ENCODE assay signal across 24 cellular contexts in the genomic region with DNA sequence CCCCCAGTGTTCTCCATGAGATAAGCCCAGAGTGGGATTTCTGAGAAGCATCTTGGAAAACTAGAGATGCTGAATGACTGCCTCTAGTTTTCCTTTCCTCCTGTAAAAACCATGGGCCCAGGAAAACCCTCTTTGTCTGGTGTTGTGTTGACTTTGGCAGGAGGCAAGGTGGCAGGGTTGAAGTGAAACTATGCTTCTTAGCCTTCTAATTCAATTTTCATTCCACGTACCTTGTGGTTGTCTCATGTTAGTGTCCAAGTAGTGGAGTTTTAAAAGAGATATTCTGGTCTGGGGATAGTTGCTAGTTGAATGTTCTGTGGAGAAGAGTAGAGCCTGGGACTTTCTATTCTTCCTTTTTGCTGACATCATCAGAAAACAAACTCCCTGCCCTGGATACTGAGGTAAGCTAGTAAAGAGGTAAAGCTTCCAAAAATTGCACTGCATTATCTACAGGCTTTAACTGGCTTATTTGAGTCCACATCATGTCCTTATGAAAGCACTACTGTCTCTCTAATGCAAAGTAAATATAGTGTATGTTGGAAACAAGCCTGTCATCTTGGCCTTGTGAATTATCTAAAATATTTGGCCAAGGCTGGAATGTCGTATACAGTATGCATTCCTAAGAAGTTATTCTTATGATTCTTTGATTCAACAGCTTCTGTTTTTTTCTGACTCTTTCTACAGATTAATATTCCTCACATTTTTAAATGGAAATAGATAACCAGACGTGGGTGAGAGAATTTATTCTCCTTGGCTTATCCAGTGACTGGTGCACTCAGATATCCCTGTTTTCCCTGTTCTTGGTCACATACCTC. TPM values are rescaled to one million over a fixed set of nuclear protein-coding genes. Genes with fewer than 3 reads are reported as not detected.
DNase-seq lines count a peak whose midpoint lies in the region; ATAC-seq and TF ChIP-seq lines count a peak whose summit lies in the region.
"Had no signal": no experiment of that assay in that cellular context is flagged by ENCODE, and none has a peak within 500 bp of the region (broad histone marks: within the 10 kb centered on the region; RNA-seq: fewer than 3 reads in every experiment).

A gene with protein sequence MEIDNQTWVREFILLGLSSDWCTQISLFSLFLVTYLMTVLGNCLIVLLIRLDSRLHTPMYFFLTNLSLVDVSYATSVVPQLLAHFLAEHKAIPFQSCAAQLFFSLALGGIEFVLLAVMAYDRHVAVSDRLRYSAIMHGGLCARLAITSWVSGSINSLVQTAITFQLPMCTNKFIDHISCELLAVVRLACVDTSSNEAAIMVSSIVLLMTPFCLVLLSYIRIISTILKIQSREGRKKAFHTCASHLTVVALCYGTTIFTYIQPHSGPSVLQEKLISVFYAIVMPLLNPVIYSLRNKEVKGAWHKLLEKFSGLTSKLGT (plus strand): TSS at position 708 of the 815 bp plus-strand sequence. CDS start 0 bp downstream, at position 708.

- peaks cover 3% of the 10 kb centered on the region for H3K36me3 Mint-ChIP-seq in activated naive CD8-positive, alpha-beta T cell treated with anti-CD3 and anti-CD28 coated beads, Interleukin-2, amount 50 U/mL, for 24 hours (ENCODE audit: low read depth)
- H3K36me3 Mint-ChIP-seq: activated naive CD8-positive, alpha-beta T cell treated with anti-CD3 and anti-CD28 coated beads, Interleukin-2, amount 10 ng/mL, durations not matched to agents 7 days and 5 days; stimulated activated effector memory CD8-positive, alpha-beta T cell treated with anti-CD3 and anti-CD28 coated beads, Interleukin-12 subunit alpha, Interleukin-12 subunit beta, amount 100 ng/mL, for 72 hours; WTC11 had no signal

- H3K27me3 ChIP-seq in skeletal muscle satellite cell (ENCODE audit: control insufficient read depth, insufficient read depth, low read length) (no peaks in the 10 kb centered on the region), right atrium auricular region (no peaks in the 10 kb centered on the region), psoas muscle (ENCODE audit: insufficient read depth in 3 of 3, low read length in 2 of 3) (no peaks in the 10 kb centered on the region)

- peaks cover 11% of the 10 kb centered on the region for H3K9me3 Mint-ChIP-seq in activated naive CD8-positive, alpha-beta T cell treated with anti-CD3 and anti-CD28 coated beads, Interleukin-2, amount 50 U/mL, for 24 hours
- H3K9me3 Mint-ChIP-seq: activated naive CD8-positive, alpha-beta T cell treated with anti-CD3 and anti-CD28 coated beads, Interleukin-2, amount 10 ng/mL, durations not matched to agents 7 days and 5 days had no signal

- H3K4me1 ChIP-seq in skeletal muscle satellite cell (ENCODE audit: control insufficient read depth, insufficient read depth, low read length) (peaks cover 38% of the 10 kb centered on the region), right atrium auricular region (no peaks in the 10 kb centered on the region), psoas muscle (no peaks in the 10 kb centered on the region)

- no peaks in the 10 kb centered on the region for H3K36me3 ChIP-seq in skeletal muscle satellite cell (ENCODE audit: insufficient read depth, low read length)
- H3K36me3 ChIP-seq in right atrium auricular region, result no peaks in the 10 kb centered on the region
- H3K36me3 ChIP-seq in psoas muscle (ENCODE audit: insufficient read depth in 1 of 2, low read depth in 1 of 2), result no peaks in the 10 kb centered on the region

- no peaks in the 10 kb centered on the region for H3K4me1 Mint-ChIP-seq in activated naive CD8-positive, alpha-beta T cell treated with anti-CD3 and anti-CD28 coated beads, Interleukin-2, amount 50 U/mL, for 24 hours
- H3K4me1 Mint-ChIP-seq: activated naive CD8-positive, alpha-beta T cell treated with anti-CD3 and anti-CD28 coated beads, Interleukin-2, amount 10 ng/mL, durations not matched to agents 7 days and 5 days; naive B cell; WTC11 had no signal

- ATAC-seq in psoas muscle (no peak), HG03095 (IDR thresholded peaks at IDR 0.05; ENCODE audit: unreplicated experiment) (no peak)
- no peak for ATAC-seq in activated naive CD8-positive, alpha-beta T cell treated with anti-CD3 and anti-CD28 coated beads, Interleukin-2, amount 50 U/mL, for 24 hours
- ATAC-seq: activated CD8-positive, alpha-beta T cell treated with anti-CD3 and anti-CD28 coated beads, Interleukin-2, amount 10 ng/mL, durations not matched to agents 7 days and 5 days; stimulated activated effector memory CD8-positive, alpha-beta T cell treated with anti-CD3 and anti-CD28 coated beads, Interleukin-12 subunit alpha, Interleukin-12 subunit beta, amount 100 ng/mL, for 72 hours; WTC11 had no signal

- intact Hi-C loops in psoas muscle (cut with DNase I), result loop anchor here in 1 of 2 donors (5.0 kb wide), 1 partner anchor 43 kb away; no protein-coding TSS in a partner anchor

- TF ChIP-seq CTCF in fibroblast of pulmonary artery (IDR thresholded peaks at IDR 0.05; ENCODE audit: low read length, missing control alignments) (no peak), right atrium auricular region (IDR thresholded peaks at IDR 0.05) (no peak), psoas muscle (IDR thresholded peaks at IDR 0.05) (no peak)

- no peak within 1 kb of the TSS for H3K4me3 Mint-ChIP-seq in activated naive CD8-positive, alpha-beta T cell treated with anti-CD3 and anti-CD28 coated beads, Interleukin-2, amount 50 U/mL, for 24 hours
- H3K4me3 Mint-ChIP-seq: activated CD8-positive, alpha-beta T cell treated with anti-CD3 and anti-CD28 coated beads, Interleukin-2, amount 10 ng/mL, durations not matched to agents 7 days and 5 days; activated naive CD8-positive, alpha-beta T cell treated with anti-CD3 and anti-CD28 coated beads, Interleukin-2, amount 10 ng/mL, durations not matched to agents 7 days and 5 days; naive B cell; stimulated activated effector memory CD8-positive, alpha-beta T cell treated with anti-CD3 and anti-CD28 coated beads, Interleukin-12 subunit alpha, Interleukin-12 subunit beta, amount 100 ng/mL, for 72 hours; WTC11 had no signal

- peak; percentile 46 for DNase-seq in GM03348 (ENCODE audit: low spot score)
- DNase-seq in amniotic stem cell (lab: John Stamatoyannopoulos, UW), result peak; percentile 59
- DNase-seq in fibroblast of pulmonary artery (ENCODE audit: low read depth), result peak; percentile 85
- DNase-seq in right atrium auricular region (ENCODE audit: low spot score), result no peak
- no peak for DNase-seq in psoas muscle
- DNase-seq in activated naive CD8-positive, alpha-beta T cell treated with anti-CD3 and anti-CD28 coated beads, Interleukin-2, amount 50 U/mL, for 24 hours, result no peak
- DNase-seq: activated CD8-positive, alpha-beta T cell treated with anti-CD3 and anti-CD28 coated beads, Interleukin-2, amount 10 ng/mL, durations not matched to agents 7 days and 5 days; activated naive CD8-positive, alpha-beta T cell treated with anti-CD3 and anti-CD28 coated beads, Interleukin-2, amount 10 ng/mL, durations not matched to agents 7 days and 5 days; activated T-cell treated with anti-CD3 and anti-CD28 coated beads, Interleukin-2, amount 50 U/mL, for 48 hours; MM.1S; naive B cell; NCI-H187; NCI-H510A treated with DMSO at 0.1 percent for 48 hours; posterior cingulate gyrus; Right ventricle myocardium superior; stimulated activated CD4-positive, alpha-beta T cell treated with anti-CD3 and anti-CD28 coated beads, Interleukin-12 subunit alpha, Interleukin-12 subunit beta, amount 100 ng/mL, for 4 hours had no signal

- 71 to 75% (median 72%) methylated on average over 3 of the region's 3 CpGs for WGBS in psoas muscle, 3 donors

- peak within 1 kb of the TSS; percentile 41 for H3K4me2 ChIP-seq in skeletal muscle satellite cell (ENCODE audit: low read length)

- H3K4me3 ChIP-seq in fibroblast of pulmonary artery (replicated peaks; ENCODE audit: low read depth, low read length), result no peak within 1 kb of the TSS
- H3K4me3 ChIP-seq in skeletal muscle satellite cell (ENCODE audit: low read length), result peak within 1 kb of the TSS; percentile 18
- H3K4me3 ChIP-seq in right atrium auricular region, result no peak within 1 kb of the TSS
- H3K4me3 ChIP-seq in psoas muscle, result no peak within 1 kb of the TSS
- H3K4me3 ChIP-seq: lung had no signal

- H3K27ac Mint-ChIP-seq in activated naive CD8-positive, alpha-beta T cell treated with anti-CD3 and anti-CD28 coated beads, Interleukin-2, amount 50 U/mL, for 24 hours, result no peak within 1 kb of the TSS
- H3K27ac Mint-ChIP-seq: activated CD8-positive, alpha-beta T cell treated with anti-CD3 and anti-CD28 coated beads, Interleukin-2, amount 10 ng/mL, durations not matched to agents 7 days and 5 days; activated naive CD8-positive, alpha-beta T cell treated with anti-CD3 and anti-CD28 coated beads, Interleukin-2, amount 10 ng/mL, durations not matched to agents 7 days and 5 days; stimulated activated effector memory CD8-positive, alpha-beta T cell treated with anti-CD3 and anti-CD28 coated beads, Interleukin-12 subunit alpha, Interleukin-12 subunit beta, amount 100 ng/mL, for 72 hours; WTC11 had no signal

- H3K9me3 ChIP-seq in skeletal muscle satellite cell (replicated peaks; ENCODE audit: low read length) (no peaks in the 10 kb centered on the region), right atrium auricular region (no peaks in the 10 kb centered on the region), psoas muscle (peaks cover 3% of the 10 kb centered on the region)

- peak within 1 kb of the TSS; percentile 66 for H3K9ac ChIP-seq in skeletal muscle satellite cell (ENCODE audit: low read depth, low read length)

- no peak within 1 kb of the TSS for H3K27ac ChIP-seq in right atrium auricular region
- no peak within 1 kb of the TSS for H3K27ac ChIP-seq in psoas muscle

- peaks cover 6% of the 10 kb centered on the region for H3K27me3 Mint-ChIP-seq in activated naive CD8-positive, alpha-beta T cell treated with anti-CD3 and anti-CD28 coated beads, Interleukin-2, amount 50 U/mL, for 24 hours

RNA-seq across cellular contexts. Expression of the gene that starts here (rescaled TPM):
- total RNA-seq in skeletal muscle satellite cell (2012; rRNA removed), result not detected in 2 replicates
- total RNA-seq in right atrium auricular region (not detected), psoas muscle (not detected)
- polyA plus RNA-seq in psoas muscle, result not detected
- total RNA-seq: activated CD8-positive, alpha-beta T cell treated with anti-CD3 and anti-CD28 coated beads, Interleukin-2, amount 10 ng/mL, durations not matched to agents 7 days and 5 days; activated naive CD8-positive, alpha-beta T cell treated with anti-CD3 and anti-CD28 coated beads, Interleukin-2, amount 10 ng/mL, durations not matched to agents 7 days and 5 days; Daoy; lung; Right ventricle myocardium superior; T-helper 2 cell treated with Interferon-gamma antibody and Interleukin-4, amounts not matched to agents 100 ng/mL and 5 ng/mL, for 36 hours; WTC11 had no signal
- polyA plus RNA-seq: lung, thymus had no signal

Comparison
In these comparisons a context has a peak if more than half of its experiments do, and no peak if none do; other contexts are left out.
1. DNase-seq: peak in GM03348 (single experiment), amniotic stem cell (single experiment) and fibroblast of pulmonary artery (single experiment); none in right atrium auricular region (single experiment), psoas muscle (0 of 2) and activated naive CD8-positive, alpha-beta T cell treated with anti-CD3 and anti-CD28 coated beads, Interleukin-2, amount 50 U/mL, for 24 hours (single experiment).